In genomic region chr5:76576468-76576867, GRCh38 we compare ENCODE assay signal across 28 cellular contexts. TPM values are rescaled to one million over a fixed set of nuclear protein-coding genes. Genes with fewer than 3 reads are reported as not detected.
"Had no signal": no experiment of that assay in that cellular context is flagged by ENCODE, and none has a peak within 500 bp of the region (broad histone marks: within the 10 kb centered on the region; RNA-seq: fewer than 3 reads in every experiment).

No MANE protein-coding gene starts in this region.

- DNase-seq: activated B cell treated with CpG ODN at 0.5 μM for 24 hours; activated CD4-positive, alpha-beta T cell treated with anti-CD3 and anti-CD28 coated beads for 48 hours; activated CD4-positive, alpha-beta T cell treated with anti-CD3 and anti-CD28 coated beads, Interleukin-2, amount 50 U/mL, for 1 hour; activated CD4-positive, alpha-beta T cell treated with anti-CD3 and anti-CD28 coated beads, Interleukin-2, amount 50 U/mL, for 48 hours; activated CD8-positive, alpha-beta memory T cell treated with anti-CD3 and anti-CD28 coated beads for 24 hours; activated CD8-positive, alpha-beta T cell treated with anti-CD3 and anti-CD28 coated beads for 36 hours; activated effector memory CD4-positive, alpha-beta T cell treated with anti-CD3 and anti-CD28 coated beads, Interleukin-2, amount 50 U/mL, for 16 hours; activated naive CD4-positive, alpha-beta T cell treated with anti-CD3 and anti-CD28 coated beads for 36 hours; activated naive CD8-positive, alpha-beta T cell treated with anti-CD3 and anti-CD28 coated beads, Interleukin-2, amount 10 ng/mL, durations not matched to agents 7 days and 5 days; activated T-cell treated with anti-CD3 and anti-CD28 coated beads, Interleukin-2, amount 50 U/mL, for 4 hours; central memory CD4-positive, alpha-beta T cell; cerebellar nuclear complex; colonic mucosa; effector CD8-positive, alpha-beta T cell; endodermal cell; foreskin fibroblast; head of caudate nucleus; T-helper 1 cell; T-helper 17 cell; T1000 had no signal

- H3K9me3 Mint-ChIP-seq: activated B cell treated with CpG ODN at 0.5 μM for 24 hours; activated CD8-positive, alpha-beta T cell treated with anti-CD3 and anti-CD28 coated beads for 36 hours; activated naive CD4-positive, alpha-beta T cell treated with anti-CD3 and anti-CD28 coated beads for 36 hours; activated naive CD4-positive, alpha-beta T cell treated with anti-CD3 and anti-CD28 coated beads, Interleukin-2, amount 50 U/mL, for 72 hours; activated naive CD8-positive, alpha-beta T cell treated with anti-CD3 and anti-CD28 coated beads, Interleukin-2, amount 10 ng/mL, durations not matched to agents 7 days and 5 days; activated T-cell treated with anti-CD3 and anti-CD28 coated beads, Interleukin-2, amount 50 U/mL, for 4 hours; activated T-helper 1 cell treated with anti-CD3 and anti-CD28 coated beads, Interleukin-12 subunit alpha, Interleukin-12 subunit beta, Interleukin-2, Interleukin-4 antibody, amounts not matched to agents 30 ng/mL and 10 ng/mL and 1 ng/mL, durations not matched to agents 14 hours and 24 hours and 36 hours; activated T-helper 2 cell treated with anti-CD3 and anti-CD28 coated beads, Interferon-gamma antibody, Interleukin-2, Interleukin-4, amounts not matched to agents 10 μg/mL and 5 μg/mL and 100 μg/mL, durations not matched to agents 14 hours and 24 hours and 36 hours; brain; endodermal cell; T-helper 2 cell treated with Interferon-gamma antibody and Interleukin-4, amounts not matched to agents 5 μg/mL and 100 μg/mL, for 36 hours had no signal

- H3K4me3 Mint-ChIP-seq: activated B cell treated with CpG ODN at 0.5 μM for 24 hours; activated CD8-positive, alpha-beta T cell treated with anti-CD3 and anti-CD28 coated beads for 36 hours; activated naive CD4-positive, alpha-beta T cell treated with anti-CD3 and anti-CD28 coated beads for 36 hours; activated naive CD8-positive, alpha-beta T cell treated with anti-CD3 and anti-CD28 coated beads, Interleukin-2, amount 10 ng/mL, durations not matched to agents 7 days and 5 days; activated T-cell treated with anti-CD3 and anti-CD28 coated beads, Interleukin-2, amount 50 U/mL, for 4 hours; activated T-helper 1 cell treated with anti-CD3 and anti-CD28 coated beads, Interleukin-12 subunit alpha, Interleukin-12 subunit beta, Interleukin-2, Interleukin-4 antibody, amounts not matched to agents 30 ng/mL and 10 ng/mL and 1 ng/mL, durations not matched to agents 14 hours and 24 hours and 36 hours; brain; endodermal cell; T-helper 17 cell; T-helper 2 cell treated with Interferon-gamma antibody and Interleukin-4, amounts not matched to agents 5 μg/mL and 100 μg/mL, for 36 hours had no signal

- H3K27ac Mint-ChIP-seq: activated B cell treated with CpG ODN at 0.5 μM for 24 hours; activated CD8-positive, alpha-beta T cell treated with anti-CD3 and anti-CD28 coated beads for 36 hours; activated naive CD4-positive, alpha-beta T cell treated with anti-CD3 and anti-CD28 coated beads for 36 hours; activated naive CD4-positive, alpha-beta T cell treated with anti-CD3 and anti-CD28 coated beads, Interleukin-2, amount 50 U/mL, for 72 hours; activated naive CD8-positive, alpha-beta T cell treated with anti-CD3 and anti-CD28 coated beads, Interleukin-2, amount 10 ng/mL, durations not matched to agents 7 days and 5 days; activated T-helper 1 cell treated with anti-CD3 and anti-CD28 coated beads, Interleukin-12 subunit alpha, Interleukin-12 subunit beta, Interleukin-2, Interleukin-4 antibody, amounts not matched to agents 30 ng/mL and 10 ng/mL and 1 ng/mL, durations not matched to agents 14 hours and 24 hours and 36 hours; activated T-helper 2 cell treated with anti-CD3 and anti-CD28 coated beads, Interferon-gamma antibody, Interleukin-2, Interleukin-4, amounts not matched to agents 10 μg/mL and 5 μg/mL and 100 μg/mL, durations not matched to agents 14 hours and 24 hours and 36 hours; brain; endodermal cell; T-helper 17 cell; T-helper 2 cell treated with Interferon-gamma antibody and Interleukin-4, amounts not matched to agents 5 μg/mL and 100 μg/mL, for 36 hours had no signal

- H3K36me3 Mint-ChIP-seq: activated naive CD4-positive, alpha-beta T cell treated with anti-CD3 and anti-CD28 coated beads, Interleukin-2, amount 50 U/mL, for 72 hours; brain had no signal

- H3K27me3 Mint-ChIP-seq: activated B cell treated with CpG ODN at 0.5 μM for 24 hours; activated CD8-positive, alpha-beta T cell treated with anti-CD3 and anti-CD28 coated beads for 36 hours; activated naive CD8-positive, alpha-beta T cell treated with anti-CD3 and anti-CD28 coated beads, Interleukin-2, amount 10 ng/mL, durations not matched to agents 7 days and 5 days; brain; T-helper 17 cell had no signal

- ATAC-seq: activated CD4-positive, CD25-positive, alpha-beta regulatory T cell treated with anti-CD3 and anti-CD28 coated beads, Interleukin-2, amount 50 U/mL, for 24 hours; activated CD8-positive, alpha-beta T cell treated with anti-CD3 and anti-CD28 coated beads for 36 hours; activated naive CD4-positive, alpha-beta T cell treated with anti-CD3 and anti-CD28 coated beads, Interleukin-2, amount 50 U/mL, for 72 hours; activated T-cell treated with anti-CD3 and anti-CD28 coated beads, Interleukin-2, amount 50 U/mL, for 4 hours; esophagus mucosa; T-helper 17 cell had no signal

RNA-seq across cellular contexts. Expression of gene F2RL2, which starts 46.7 kb away (rescaled TPM):
- total RNA-seq: activated B cell treated with CpG ODN at 0.5 μM for 24 hours; activated CD8-positive, alpha-beta T cell treated with anti-CD3 and anti-CD28 coated beads for 36 hours; activated naive CD4-positive, alpha-beta T cell treated with anti-CD3 and anti-CD28 coated beads for 36 hours; activated naive CD4-positive, alpha-beta T cell treated with anti-CD3 and anti-CD28 coated beads, Interleukin-2, amount 50 U/mL, for 72 hours; activated naive CD8-positive, alpha-beta T cell treated with anti-CD3 and anti-CD28 coated beads, Interleukin-2, amount 10 ng/mL, durations not matched to agents 7 days and 5 days; activated T-helper 1 cell treated with anti-CD3 and anti-CD28 coated beads, Interleukin-12 subunit alpha, Interleukin-12 subunit beta, Interleukin-2, Interleukin-4 antibody, amounts not matched to agents 30 ng/mL and 10 ng/mL and 1 ng/mL, durations not matched to agents 14 hours and 24 hours and 36 hours; ascending aorta; T-helper 17 cell had no signal
